ENCODE assay signal across 26 cellular contexts in genomic region chr12:107663277-107663676, GRCh38.
"Had no signal": no experiment of that assay in that cellular context is flagged by ENCODE, and none has a peak within 500 bp of the region (broad histone marks: within the 10 kb centered on the region; RNA-seq: fewer than 3 reads in every experiment).

No MANE protein-coding gene starts in this region.

- H3K27ac Mint-ChIP-seq: activated CD4-positive, alpha-beta T cell treated with anti-CD3 and anti-CD28 coated beads, Interleukin-2, amount 10 ng/mL, durations not matched to agents 7 days and 5 days; activated CD8-positive, alpha-beta memory T cell treated with anti-CD3 and anti-CD28 coated beads, Interleukin-2, amount 10 ng/mL, durations not matched to agents 7 days and 5 days; activated CD8-positive, alpha-beta T cell treated with anti-CD3 and anti-CD28 coated beads for 36 hours; endodermal cell; mesothelial cell of epicardium; nephron progenitor cell had no signal

- H3K36me3 Mint-ChIP-seq: activated CD8-positive, alpha-beta memory T cell treated with anti-CD3 and anti-CD28 coated beads, Interleukin-2, amount 10 ng/mL, durations not matched to agents 7 days and 5 days; mesothelial cell of epicardium had no signal

- H3K27ac ChIP-seq: body of pancreas, cardiac muscle cell, esophagus squamous epithelium, gastroesophageal sphincter, left ventricle myocardium inferior, right lobe of liver, skin epidermis, stomach, suprapubic skin, transverse colon, WERI-Rb-1 had no signal

- H3K27me3 ChIP-seq: body of pancreas, cardiac muscle cell, right lobe of liver, transverse colon had no signal

- H3K9me3 ChIP-seq: body of pancreas, esophagus squamous epithelium, gastroesophageal sphincter, left ventricle myocardium inferior, right lobe of liver, stomach, suprapubic skin, transverse colon had no signal

- H3K4me1 ChIP-seq: body of pancreas, esophagus squamous epithelium, gastroesophageal sphincter, left ventricle myocardium inferior, stomach, suprapubic skin, transverse colon had no signal

- H3K4me1 Mint-ChIP-seq: mesothelial cell of epicardium had no signal

- H3K27me3 Mint-ChIP-seq: activated CD8-positive, alpha-beta T cell treated with anti-CD3 and anti-CD28 coated beads for 36 hours had no signal

- ATAC-seq: activated CD8-positive, alpha-beta memory T cell treated with anti-CD3 and anti-CD28 coated beads, Interleukin-2, amount 10 ng/mL, durations not matched to agents 7 days and 5 days; activated CD8-positive, alpha-beta T cell treated with anti-CD3 and anti-CD28 coated beads for 36 hours; body of pancreas; gastroesophageal sphincter; right lobe of liver had no signal

- DNase-seq: activated CD4-positive, alpha-beta T cell treated with anti-CD3 and anti-CD28 coated beads, Interleukin-2, amount 10 ng/mL, durations not matched to agents 7 days and 5 days; activated CD4-positive, CD25-positive, alpha-beta regulatory T cell treated with anti-CD3 and anti-CD28 coated beads, Interleukin-2, amount 50 U/mL, for 72 hours; activated CD8-positive, alpha-beta memory T cell treated with anti-CD3 and anti-CD28 coated beads, Interleukin-2, amount 10 ng/mL, durations not matched to agents 7 days and 5 days; activated CD8-positive, alpha-beta T cell treated with anti-CD3 and anti-CD28 coated beads for 36 hours; activated T-cell treated with anti-CD3 and anti-CD28 coated beads for 4 hours; body of pancreas; cortex of kidney; endodermal cell; esophagus squamous epithelium; head of caudate nucleus; hypothalamus; left ventricle myocardium inferior; mammary epithelial cell; nephron progenitor cell; occipital lobe; posterior cingulate gyrus; right lobe of liver; stimulated activated CD4-positive, alpha-beta T cell treated with anti-CD3 and anti-CD28 coated beads, Interleukin-1b, Interleukin-23, amount 100 ng/mL, for 48 hours; stomach; transverse colon; WERI-Rb-1 had no signal

- H3K36me3 ChIP-seq: cardiac muscle cell, gastroesophageal sphincter, left ventricle myocardium inferior, right lobe of liver, stomach, suprapubic skin, transverse colon, WERI-Rb-1 had no signal

- H3K9me3 Mint-ChIP-seq: activated CD4-positive, alpha-beta T cell treated with anti-CD3 and anti-CD28 coated beads, Interleukin-2, amount 10 ng/mL, durations not matched to agents 7 days and 5 days; activated CD8-positive, alpha-beta T cell treated with anti-CD3 and anti-CD28 coated beads for 36 hours; endodermal cell; mesothelial cell of epicardium; nephron progenitor cell had no signal

- H3K4me3 ChIP-seq: body of pancreas, cardiac muscle cell, esophagus squamous epithelium, gastroesophageal sphincter, left ventricle myocardium inferior, right lobe of liver, skin epidermis, stomach, suprapubic skin, transverse colon had no signal

- H3K4me3 Mint-ChIP-seq: activated CD4-positive, alpha-beta T cell treated with anti-CD3 and anti-CD28 coated beads, Interleukin-2, amount 10 ng/mL, durations not matched to agents 7 days and 5 days; activated CD8-positive, alpha-beta memory T cell treated with anti-CD3 and anti-CD28 coated beads, Interleukin-2, amount 10 ng/mL, durations not matched to agents 7 days and 5 days; activated CD8-positive, alpha-beta T cell treated with anti-CD3 and anti-CD28 coated beads for 36 hours; endodermal cell; mesothelial cell of epicardium; nephron progenitor cell had no signal
